Comparison of ENCODE assay signal across 8 cellular contexts in the genomic region with DNA sequence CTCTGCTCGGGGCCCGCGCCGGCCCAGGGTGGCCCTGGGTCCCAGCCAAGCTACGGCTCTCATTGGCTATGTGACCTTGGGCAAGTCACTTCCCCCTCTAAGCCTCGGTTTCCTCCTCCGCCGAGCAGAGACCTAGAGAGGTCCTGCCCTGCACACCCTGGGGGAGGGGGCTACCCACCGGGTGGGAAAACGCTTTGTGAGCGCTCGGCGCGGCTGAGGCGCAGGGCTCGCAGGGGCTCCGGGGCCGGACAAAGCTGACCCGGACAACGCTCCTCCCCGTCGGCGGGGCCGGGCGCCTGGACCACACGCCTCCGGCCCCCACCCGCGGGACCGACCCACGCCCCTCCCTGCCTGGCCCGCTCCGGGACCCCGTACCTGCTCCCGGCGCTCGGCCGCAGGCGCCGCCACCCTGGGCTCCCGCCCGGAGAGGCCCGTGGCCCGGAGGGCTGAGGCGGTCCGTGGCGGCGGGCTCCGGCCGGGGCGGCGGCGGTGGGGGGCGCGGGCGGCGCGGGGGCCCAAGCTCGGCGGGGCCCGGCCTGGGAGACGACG.
DNase-seq lines count a peak whose midpoint lies in the region; ATAC-seq and TF ChIP-seq lines count a peak whose summit lies in the region.

No MANE protein-coding gene starts in this region.

- peak overlapping the region; percentile 64 for H2AFZ ChIP-seq in KMS-11 (ENCODE audit: low read depth)

- H3K4me1 Mint-ChIP-seq in stimulated activated effector memory CD8-positive, alpha-beta T cell treated with anti-CD3 and anti-CD28 coated beads, Interleukin-12 subunit alpha, Interleukin-12 subunit beta, amount 100 ng/mL, for 72 hours = peaks cover 52% of the 10 kb centered on the region

- H3K27ac Mint-ChIP-seq in stimulated activated effector memory CD8-positive, alpha-beta T cell treated with anti-CD3 and anti-CD28 coated beads, Interleukin-12 subunit alpha, Interleukin-12 subunit beta, amount 100 ng/mL, for 72 hours = peak overlapping the region; percentile 77

- H3K4me1 ChIP-seq in KMS-11 (ENCODE audit: low read depth, poor library complexity, severe bottlenecking) = peaks cover 17% of the 10 kb centered on the region
- peaks cover 16% of the 10 kb centered on the region for H3K4me1 ChIP-seq in ectodermal cell (ENCODE audit: control insufficient read depth, insufficient read depth, low read length)
- H3K4me1 ChIP-seq in mesodermal cell (ENCODE audit: control insufficient read depth, insufficient read depth, low read length, poor library complexity, severe bottlenecking) = peaks cover 7% of the 10 kb centered on the region

- H3K36me3 ChIP-seq in KMS-11 (ENCODE audit: insufficient read depth) (no peaks in the 10 kb centered on the region), ectodermal cell (ENCODE audit: control insufficient read depth, insufficient read depth, low read length) (no peaks in the 10 kb centered on the region), mesodermal cell (ENCODE audit: control insufficient read depth, insufficient read depth, low read length) (peaks cover 9% of the 10 kb centered on the region)

- peak; percentile 55 for ATAC-seq in GM21723 (IDR thresholded peaks at IDR 0.05; ENCODE audit: unreplicated experiment)
- ATAC-seq in stimulated activated effector memory CD8-positive, alpha-beta T cell treated with anti-CD3 and anti-CD28 coated beads, Interleukin-12 subunit alpha, Interleukin-12 subunit beta, amount 100 ng/mL, for 72 hours = peak; percentile 49

- H3K4me3 Mint-ChIP-seq in stimulated activated effector memory CD8-positive, alpha-beta T cell treated with anti-CD3 and anti-CD28 coated beads, Interleukin-12 subunit alpha, Interleukin-12 subunit beta, amount 100 ng/mL, for 72 hours = peak overlapping the region; percentile 86

- H3K4me3 ChIP-seq in KMS-11 (IDR thresholded peaks at IDR 0.05; ENCODE audit: insufficient read depth, low read depth, low read length) (no peak overlapping the region), ectodermal cell (ENCODE audit: insufficient read depth, low read depth, low read length) (peak overlapping the region; percentile 84), mesodermal cell (ENCODE audit: extremely low read depth, insufficient read depth, low read length, poor library complexity, severe bottlenecking) (peak overlapping the region; percentile 73)

- TF ChIP-seq CTCF in KMS-11 (conservative IDR thresholded peaks at IDR 0.05; ENCODE audit: low read depth, low read length) = no peak

- H3K27ac ChIP-seq in KMS-11 (no peak overlapping the region), ectodermal cell (ENCODE audit: insufficient read depth, low read depth, low read length, poor library complexity, severe bottlenecking) (peak overlapping the region; percentile 75), mesodermal cell (ENCODE audit: low read depth, low read length, severe bottlenecking) (peak overlapping the region; percentile 82)

- peak overlapping the region; percentile 83 for H3K4me2 ChIP-seq in KMS-11

- H3K9me3 ChIP-seq in ectodermal cell (ENCODE audit: control insufficient read depth, low read length) (no peaks in the 10 kb centered on the region), mesodermal cell (ENCODE audit: control insufficient read depth, low read length) (no peaks in the 10 kb centered on the region)

- H3K9me3 Mint-ChIP-seq in stimulated activated effector memory CD8-positive, alpha-beta T cell treated with anti-CD3 and anti-CD28 coated beads, Interleukin-12 subunit alpha, Interleukin-12 subunit beta, amount 100 ng/mL, for 72 hours = no peaks in the 10 kb centered on the region

- peaks cover 7% of the 10 kb centered on the region for H3K36me3 Mint-ChIP-seq in stimulated activated effector memory CD8-positive, alpha-beta T cell treated with anti-CD3 and anti-CD28 coated beads, Interleukin-12 subunit alpha, Interleukin-12 subunit beta, amount 100 ng/mL, for 72 hours

- DNase-seq in GDM1 (lab: John Stamatoyannopoulos, UW) = peak; percentile 61
- DNase-seq in activated CD4-positive, alpha-beta T cell treated with anti-CD3 and anti-CD28 coated beads for 4 hours = peak; percentile 39 to 41
- DNase-seq in stimulated activated effector memory CD8-positive, alpha-beta T cell treated with anti-CD3 and anti-CD28 coated beads, Interleukin-12 subunit alpha, Interleukin-12 subunit beta, amount 100 ng/mL, for 72 hours (ENCODE audit: low spot score in 2 of 2) = peak; percentile 48 to 85
- no peak for DNase-seq in NCI-H2081 treated with DMSO at 0.1 percent for 48 hours (lab: John Stamatoyannopoulos, UW)

- H3K27me3 ChIP-seq in KMS-11 (ENCODE audit: insufficient read depth, low read depth) = no peaks in the 10 kb centered on the region
- H3K27me3 ChIP-seq in ectodermal cell (ENCODE audit: control insufficient read depth, insufficient read depth, low read length, poor library complexity, severe bottlenecking) = no peaks in the 10 kb centered on the region

- H4K20me1 ChIP-seq in KMS-11 (ENCODE audit: insufficient read depth) = no peaks in the 10 kb centered on the region

- H3K79me2 ChIP-seq in KMS-11 (ENCODE audit: insufficient read depth, low read depth) = peaks cover 13% of the 10 kb centered on the region; the same call in 1 of the 2 replicates

- 0% methylated on average over 63 of the region's 63 CpGs for WGBS in ectodermal cell, 2 experiments
- 0% methylated on average over 21 to 47 of the region's 63 CpGs for WGBS in mesodermal cell (ENCODE audit: insufficient coverage in 2 of 2), 2 experiments

- H3K9ac ChIP-seq in KMS-11 = peak overlapping the region; percentile 51; the same call in 1 of the 2 replicates
